In genomic region chr11:86037743-86038142, GRCh38 we compare ENCODE assay signal across 18 cellular contexts.
"Had no signal": no experiment of that assay in that cellular context is flagged by ENCODE, and none has a peak within 500 bp of the region (broad histone marks: within the 10 kb centered on the region; RNA-seq: fewer than 3 reads in every experiment).

No MANE protein-coding gene starts in this region.

- DNase-seq: activated CD8-positive, alpha-beta memory T cell treated with anti-CD3 and anti-CD28 coated beads, Interleukin-2, amount 50 U/mL, for 4 hours; activated naive CD4-positive, alpha-beta T cell; anterior cingulate cortex; caudate nucleus; colonic mucosa; mesendoderm; naive thymus-derived CD8-positive, alpha-beta T cell; pancreas; stimulated activated CD4-positive, alpha-beta T cell treated with anti-CD3 and anti-CD28 coated beads, Interleukin-4, amount 100 ng/mL, for 24 hours; stimulated activated naive CD4-positive, alpha-beta T cell had no signal

- ATAC-seq: naive thymus-derived CD8-positive, alpha-beta T cell; pancreas; sciatic nerve had no signal

- H3K9me3 ChIP-seq: colonic mucosa, esophagus muscularis mucosa, neutrophil, pancreas, SJSA1, tibial nerve had no signal

- H3K4me3 ChIP-seq: colonic mucosa, esophagus muscularis mucosa, pancreas, SJSA1, tibial nerve had no signal

- H3K27ac Mint-ChIP-seq: brain had no signal

- H3K27me3 Mint-ChIP-seq: naive thymus-derived CD8-positive, alpha-beta T cell had no signal

- FAIRE-seq: pancreas, TTC549, urothelium cell line had no signal

- H3K9me3 Mint-ChIP-seq: brain; naive thymus-derived CD8-positive, alpha-beta T cell had no signal

- H3K27me3 ChIP-seq: colonic mucosa, esophagus muscularis mucosa, neutrophil, pancreas, SJSA1, tibial nerve had no signal

- H3K4me3 Mint-ChIP-seq: brain; naive thymus-derived CD8-positive, alpha-beta T cell had no signal

- H3K36me3 ChIP-seq: colonic mucosa, esophagus muscularis mucosa, pancreas, SJSA1, tibial nerve had no signal

- H3K27ac ChIP-seq: colonic mucosa, neutrophil, pancreas, SJSA1, tibial nerve had no signal
